In genomic region chr2:129297430-129297829, GRCh38 we compare ENCODE assay signal across 1 cellular context.
TF ChIP-seq lines count a peak whose summit lies in the region.

No MANE protein-coding gene starts in this region.

TF ChIP-seq in K562, 482 proteins besides CTCF, POLR2A, EP300 and RAD21:
- no peak for TF ChIP-seq CREB1 (IDR thresholded peaks at IDR 0.05)
- TF ChIP-seq CREB1 (CRISPR knock-in tag; IDR thresholded peaks at IDR 0.05), result no peak
- TF ChIP-seq MAFF (IDR thresholded peaks at IDR 0.05; ENCODE audit: low read length), result no peak
- no peak for TF ChIP-seq ZNF830 (CRISPR knock-in tag; IDR thresholded peaks at IDR 0.05)
